Comparison of ENCODE assay signal across 26 cellular contexts in genomic region chr17:3514873-3515272, GRCh38. TPM values are rescaled to one million over a fixed set of nuclear protein-coding genes. Genes with fewer than 3 reads are reported as not detected.
"Had no signal": no experiment of that assay in that cellular context is flagged by ENCODE, and none has a peak within 500 bp of the region (broad histone marks: within the 10 kb centered on the region; RNA-seq: fewer than 3 reads in every experiment).

No MANE protein-coding gene starts in this region.

- H3K27me3 Mint-ChIP-seq: activated naive CD4-positive, alpha-beta T cell treated with anti-CD3 and anti-CD28 coated beads, Interleukin-2, amount 10 ng/mL, durations not matched to agents 7 days and 5 days; stimulated activated memory B cell treated with anti-CD40 and anti-IgM and Interleukin-4, amounts not matched to agents 10 μg/mL and 1 μg/mL and 100 μg/mL, for 72 hours had no signal

- H3K4me1 Mint-ChIP-seq: activated naive CD4-positive, alpha-beta T cell treated with anti-CD3 and anti-CD28 coated beads, Interleukin-2, amount 10 ng/mL, durations not matched to agents 7 days and 5 days; activated naive CD8-positive, alpha-beta T cell treated with anti-CD3 and anti-CD28 coated beads, Interleukin-2, amount 50 U/mL, for 24 hours; stimulated activated memory B cell treated with anti-CD40 and anti-IgM and Interleukin-4, amounts not matched to agents 10 μg/mL and 1 μg/mL and 100 μg/mL, for 72 hours had no signal

- H3K4me3 Mint-ChIP-seq: activated naive CD4-positive, alpha-beta T cell treated with anti-CD3 and anti-CD28 coated beads, Interleukin-2, amount 10 ng/mL, durations not matched to agents 7 days and 5 days; activated naive CD8-positive, alpha-beta T cell treated with anti-CD3 and anti-CD28 coated beads, Interleukin-2, amount 50 U/mL, for 24 hours; mesothelial cell of epicardium; stimulated activated memory B cell treated with anti-CD40 and anti-IgM and Interleukin-4, amounts not matched to agents 10 μg/mL and 1 μg/mL and 100 μg/mL, for 72 hours had no signal

- H3K36me3 Mint-ChIP-seq: activated naive CD4-positive, alpha-beta T cell treated with anti-CD3 and anti-CD28 coated beads, Interleukin-2, amount 10 ng/mL, durations not matched to agents 7 days and 5 days had no signal

- DNase-seq: activated CD4-positive, alpha-beta T cell treated with anti-CD3 and anti-CD28 coated beads, Interleukin-2, amount 50 U/mL, for 1 hour; activated CD4-positive, CD25-positive, alpha-beta regulatory T cell treated with anti-CD3 and anti-CD28 coated beads, Interleukin-2, amount 50 U/mL, for 72 hours; activated CD8-positive, alpha-beta memory T cell treated with anti-CD3 and anti-CD28 coated beads, Interleukin-2, amount 50 U/mL, for 4 hours; activated effector memory CD4-positive, alpha-beta T cell treated with Interleukin-2 at 50 U/mL for 16 hours; activated naive CD4-positive, alpha-beta T cell treated with anti-CD3 and anti-CD28 coated beads, Interleukin-2, amount 10 ng/mL, durations not matched to agents 7 days and 5 days; activated naive CD8-positive, alpha-beta T cell treated with anti-CD3 and anti-CD28 coated beads, Interleukin-2, amount 50 U/mL, for 24 hours; activated T-cell treated with anti-CD3 and anti-CD28 coated beads, Interleukin-2, amount 50 U/mL, for 48 hours; aorta; brain microvascular endothelial cell; cerebellar nuclear complex; dermis blood vessel endothelial cell; foreskin fibroblast; left colon; right lobe of liver; stimulated activated CD4-positive, alpha-beta T cell treated with anti-CD3 and anti-CD28 coated beads, Interleukin-4, amount 100 ng/mL, for 24 hours; SW 1271 had no signal

- ATAC-seq: activated naive CD8-positive, alpha-beta T cell treated with anti-CD3 and anti-CD28 coated beads, Interleukin-2, amount 50 U/mL, for 24 hours; left colon; right lobe of liver; stimulated activated memory B cell treated with anti-CD40 and anti-IgM and Interleukin-4, amounts not matched to agents 10 μg/mL and 1 μg/mL and 100 μg/mL, for 72 hours had no signal

- H3K9me3 Mint-ChIP-seq: activated naive CD4-positive, alpha-beta T cell treated with anti-CD3 and anti-CD28 coated beads, Interleukin-2, amount 10 ng/mL, durations not matched to agents 7 days and 5 days; activated naive CD8-positive, alpha-beta T cell treated with anti-CD3 and anti-CD28 coated beads, Interleukin-2, amount 50 U/mL, for 24 hours; stimulated activated memory B cell treated with anti-CD40 and anti-IgM and Interleukin-4, amounts not matched to agents 10 μg/mL and 1 μg/mL and 100 μg/mL, for 72 hours had no signal

- H3K27ac Mint-ChIP-seq: activated naive CD4-positive, alpha-beta T cell treated with anti-CD3 and anti-CD28 coated beads, Interleukin-2, amount 10 ng/mL, durations not matched to agents 7 days and 5 days; activated naive CD8-positive, alpha-beta T cell treated with anti-CD3 and anti-CD28 coated beads, Interleukin-2, amount 50 U/mL, for 24 hours; mesothelial cell of epicardium; stimulated activated memory B cell treated with anti-CD40 and anti-IgM and Interleukin-4, amounts not matched to agents 10 μg/mL and 1 μg/mL and 100 μg/mL, for 72 hours had no signal

- H3K27ac ChIP-seq: brain microvascular endothelial cell, epithelial cell of prostate, hepatocyte, neutrophil, parathyroid adenoma, right lobe of liver, VCaP had no signal

- FAIRE-seq: islet of Langerhans had no signal

RNA-seq across cellular contexts. Expression of gene ASPA, which starts 39.1 kb away (rescaled TPM):
- total RNA-seq: dermis blood vessel endothelial cell, glomerular endothelial cell, mesothelial cell of epicardium had no signal

RNA-seq across cellular contexts. Expression of gene TRPV3, which starts 42.7 kb away (rescaled TPM):
- total RNA-seq: dermis blood vessel endothelial cell had no signal

RNA-seq across cellular contexts. Expression of gene SPATA22, which starts 43.3 kb away (rescaled TPM):
- total RNA-seq: glomerular endothelial cell, hepatocyte, left colon, lung, mesothelial cell of epicardium, right lobe of liver had no signal
- polyA plus RNA-seq: hepatocyte had no signal
